In the genomic region with DNA sequence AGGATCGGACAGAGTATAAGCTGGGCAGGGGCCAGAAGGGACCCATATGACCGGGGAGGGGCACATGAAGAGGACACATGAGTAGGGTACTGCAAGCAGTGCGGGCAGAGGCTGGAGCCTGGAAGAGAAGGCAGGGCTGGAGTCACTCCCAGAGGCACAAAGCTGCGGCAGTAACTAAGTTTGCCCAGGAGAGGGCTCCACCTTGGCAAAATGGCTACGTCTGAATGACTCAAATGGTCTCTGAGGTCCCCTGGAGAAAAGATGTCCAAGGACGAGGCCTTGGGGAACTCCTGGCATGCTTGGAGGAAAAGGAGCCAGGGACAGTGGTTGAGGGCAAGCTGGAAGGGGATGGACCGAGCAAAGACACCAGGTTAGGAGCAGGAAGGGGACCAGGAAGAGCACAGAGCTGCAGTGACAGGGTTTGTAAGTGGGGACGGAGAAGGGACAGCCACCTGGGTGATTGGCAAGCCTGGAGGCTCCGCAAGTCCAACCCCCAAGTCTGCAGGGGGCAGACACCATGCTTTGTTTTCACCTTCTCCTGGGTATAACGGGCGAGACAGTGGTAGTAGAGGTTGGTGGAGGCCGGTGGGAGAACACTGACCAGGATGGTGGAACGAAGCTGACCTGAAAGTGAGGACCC, we compare ENCODE assay signal across 8 cellular contexts. TPM values are rescaled to one million over a fixed set of nuclear protein-coding genes. Genes with fewer than 3 reads are reported as not detected.
DNase-seq lines count a peak whose midpoint lies in the region; ATAC-seq and TF ChIP-seq lines count a peak whose summit lies in the region.

No MANE protein-coding gene starts in this region.

- no peaks in the 10 kb centered on the region for H3K9me3 Mint-ChIP-seq in CD4-positive, alpha-beta T cell
- H3K9me3 Mint-ChIP-seq in naive thymus-derived CD8-positive, alpha-beta T cell, result no peaks in the 10 kb centered on the region

- H3K4me3 ChIP-seq in epithelial cell of esophagus (ENCODE audit: low read length), result no peak overlapping the region

- H3K4me1 Mint-ChIP-seq in CD4-positive, alpha-beta T cell (ENCODE audit: low read depth), result no peaks in the 10 kb centered on the region
- peaks cover 0 to 6% (median 2%) of the 10 kb centered on the region in 4 donors for H3K4me1 Mint-ChIP-seq in naive thymus-derived CD8-positive, alpha-beta T cell

- DNase-seq in CD4-positive, alpha-beta T cell, result peak; percentile 28 to 58 (median 42)
- peak; percentile 37 for DNase-seq in NOMO-1 treated with dmso at 0.1 percent for 144 hours (lab: John Stamatoyannopoulos, UW; ENCODE audit: unreplicated experiment)
- peak; percentile 21 for DNase-seq in activated CD8-positive, alpha-beta memory T cell treated with anti-CD3 and anti-CD28 coated beads, Interleukin-2, amount 50 U/mL, for 24 hours (ENCODE audit: extremely low read depth)
- peak; percentile 70 for DNase-seq in epithelial cell of esophagus (ENCODE audit: low read depth)
- DNase-seq in naive thymus-derived CD8-positive, alpha-beta T cell, result peak; percentile 26 to 68 (median 53)
- peak; percentile 9 to 49 (median 24) for DNase-seq in stimulated activated naive CD4-positive, alpha-beta T cell (lab: John Stamatoyannopoulos, UW)

- intact Hi-C loops in CD4-positive, alpha-beta T cell (cut with DNase I, micrococcal nuclease), result loop anchor here (1.0 to 10.0 kb wide), 3 partner anchors 170 to 298 kb away; no protein-coding TSS in a partner anchor

- CTCF ChIA-PET in CD4-positive, alpha-beta T cell (lab: Charles Lee), result interaction anchor here (0.9 to 1.6 kb wide), 4 partner anchors 8 to 169 kb away, joined by 3 to 11 read pairs (median 4); no protein-coding TSS in a partner anchor

- no peak overlapping the region for H3K27ac Mint-ChIP-seq in CD4-positive, alpha-beta T cell
- peak overlapping the region in 1 of 10 donors; percentile 9 for H3K27ac Mint-ChIP-seq in naive thymus-derived CD8-positive, alpha-beta T cell

- H3K27me3 ChIP-seq in CD4-positive, alpha-beta T cell (ENCODE audit: control insufficient read depth, insufficient read depth, low read length), result peaks cover 3% of the 10 kb centered on the region

- peaks cover 42% of the 10 kb centered on the region for H3K27me3 Mint-ChIP-seq in CD4-positive, alpha-beta T cell
- H3K27me3 Mint-ChIP-seq in naive thymus-derived CD8-positive, alpha-beta T cell, result peaks cover 19 to 46% (median 32%) of the 10 kb centered on the region in 5 donors

- no peak overlapping the region for H3K4me3 Mint-ChIP-seq in CD4-positive, alpha-beta T cell
- H3K4me3 Mint-ChIP-seq in naive thymus-derived CD8-positive, alpha-beta T cell, result no peak overlapping the region

- POLR2A ChIA-PET in CD4-positive, alpha-beta T cell (lab: Charles Lee), result no interaction called here
- POLR2A ChIA-PET in naive thymus-derived CD8-positive, alpha-beta T cell (lab: Charles Lee), result no interaction called here

- H3K9me3 ChIP-seq in CD4-positive, alpha-beta T cell (ENCODE audit: control insufficient read depth, low read length), result no peaks in the 10 kb centered on the region

- no peaks in the 10 kb centered on the region for H3K36me3 Mint-ChIP-seq in CD4-positive, alpha-beta T cell (ENCODE audit: low read depth)
- no peaks in the 10 kb centered on the region for H3K36me3 Mint-ChIP-seq in naive thymus-derived CD8-positive, alpha-beta T cell

- TF ChIP-seq CTCF in CD4-positive, alpha-beta T cell (IDR thresholded peaks at IDR 0.05), result peak; percentile 70
- peak; percentile 83 for TF ChIP-seq CTCF in epithelial cell of esophagus (IDR thresholded peaks at IDR 0.05; ENCODE audit: insufficient read depth, low read depth, low read length, missing control alignments)

- no peak overlapping the region for H3K27ac ChIP-seq in CD4-positive, alpha-beta T cell (ENCODE audit: low read depth, low read length)

- ATAC-seq in CD4-positive, alpha-beta T cell (ENCODE audit: poor library complexity), result peak; percentile 90
- ATAC-seq in HG02798 (IDR thresholded peaks at IDR 0.05; ENCODE audit: poor library complexity, unreplicated experiment) (peak; percentile 41), GM21717 (IDR thresholded peaks at IDR 0.05; ENCODE audit: unreplicated experiment) (no peak)
- ATAC-seq in naive thymus-derived CD8-positive, alpha-beta T cell, result peak; percentile 72 to 82

RNA-seq across cellular contexts. Expression of gene LBX1, which starts 43.1 kb away (rescaled TPM):
- total RNA-seq in CD4-positive, alpha-beta T cell, result not detected
- not detected for total RNA-seq in naive thymus-derived CD8-positive, alpha-beta T cell
- not detected for polyA plus RNA-seq in naive thymus-derived CD8-positive, alpha-beta T cell
